In genomic region chrX:79366888-79367749, GRCh38 we compare ENCODE assay signal across 8 cellular contexts. TPM values are rescaled to one million over a fixed set of nuclear protein-coding genes. Genes with fewer than 3 reads are reported as not detected.
DNase-seq lines count a peak whose midpoint lies in the region; ATAC-seq, FAIRE-seq and TF ChIP-seq lines count a peak whose summit lies in the region.

Gene ITM2A, minus strand, starts transcription at chrX:79367334. Its CDS starts 119 bp downstream, at chrX:79367215.

- H3K9me3 Mint-ChIP-seq in Calu3 (ENCODE audit: low read depth, unreplicated experiment): no peaks in the 10 kb centered on the region

- peak within 1 kb of the TSS; percentile 70 for H3K27ac Mint-ChIP-seq in Calu3 (ENCODE audit: unreplicated experiment)

- CTCF ChIA-PET in Calu3 (lab: Charles Lee): no interaction called here

- no peaks in the 10 kb centered on the region for H3K27me3 Mint-ChIP-seq in Calu3 (ENCODE audit: unreplicated experiment)

- H3K36me3 Mint-ChIP-seq in Calu3 (ENCODE audit: insufficient read depth, unreplicated experiment): peaks cover 12% of the 10 kb centered on the region

- TF ChIP-seq POLR2A in NB4 (IDR thresholded peaks at IDR 0.05; ENCODE audit: extremely low read depth, insufficient read length): no peak

- no peak for FAIRE-seq in urothelium cell line (lab: Jason Lieb, UNC)

- intact Hi-C loops in Calu3 (cut with micrococcal nuclease; ENCODE audit: unreplicated experiment) (loop anchor here (5.0 kb wide), 1 partner anchor 45 kb away; no protein-coding TSS in a partner anchor), heart right ventricle (cut with DNase I) (loop anchor here in 2 of 10 donors (5.0 to 10.0 kb wide), 2 partner anchors 95 to 102 kb away; no protein-coding TSS in a partner anchor)

- ATAC-seq in GM21529 (IDR thresholded peaks at IDR 0.05; ENCODE audit: unreplicated experiment): peak; percentile 60
- ATAC-seq in heart right ventricle: peak; percentile 79 to 94 (median 89)

- BruUV-seq in Calu3 (replicated peaks; lab: Mats Ljungman, UMichigan): no TSS peak

- no peak for TF ChIP-seq CTCF in Calu3 (IDR thresholded peaks at IDR 0.05; ENCODE audit: unreplicated experiment)
- TF ChIP-seq CTCF in NB4 (IDR thresholded peaks at IDR 0.05; ENCODE audit: low read depth, low read length): no peak
- no peak for TF ChIP-seq CTCF in heart right ventricle (IDR thresholded peaks at IDR 0.05)

- peaks cover 0 to 4% (median 0%) of the 10 kb centered on the region in 9 donors for H3K4me1 ChIP-seq in heart right ventricle

- peak within 1 kb of the TSS in 9 of 10 donors; percentile 61 to 82 (median 69) for H3K27ac ChIP-seq in heart right ventricle

- peaks cover 0 to 4% (median 0%) of the 10 kb centered on the region in 7 donors for H3K27me3 ChIP-seq in heart right ventricle

- H3K4me1 Mint-ChIP-seq in Calu3 (ENCODE audit: low read depth, unreplicated experiment): peaks cover 36% of the 10 kb centered on the region

- H3K4me3 ChIP-seq in NB4 (ENCODE audit: low read depth, low read length) (peak within 1 kb of the TSS; percentile 46), heart right ventricle (peak within 1 kb of the TSS; percentile 32 to 63 (median 52)), skeletal muscle cell (ENCODE audit: low read depth, low read length) (peak within 1 kb of the TSS; percentile 31)

- 1 to 2% methylated on average over 29 to 38 of the region's 38 CpGs for WGBS in heart right ventricle, 2 donors

- peaks cover 0 to 7% (median 0%) of the 10 kb centered on the region in 9 donors for H3K36me3 ChIP-seq in heart right ventricle

- H3K9me3 ChIP-seq in heart right ventricle: no peaks in the 10 kb centered on the region

- DNase-seq in Calu3 (peak; percentile 18), NB4 (ENCODE audit: low read depth) (peak; percentile 53), heart right ventricle (peak; percentile 32 to 46), skeletal muscle cell (ENCODE audit: low read depth) (no peak), NCI-H2227 (lab: John Stamatoyannopoulos, UW; ENCODE audit: unreplicated experiment) (no peak), urothelium cell line (ENCODE audit: low spot score) (no peak)
- DNase-seq in activated T-helper 9 cell treated with anti-CD3 and anti-CD28 coated beads, Interleukin-2, amount 50 U/mL, for 16 hours (ENCODE audit: low read depth): peak; percentile 47

- peak within 1 kb of the TSS; percentile 84 for H3K4me3 Mint-ChIP-seq in Calu3 (ENCODE audit: low read depth, unreplicated experiment)

RNA-seq across cellular contexts. Expression of gene ITM2A, which starts in this region (rescaled TPM):
- total RNA-seq in Calu3 (2022): 17.7 and 25.7 TPM in 2 replicates
- 10 to 100 TPM; 43.5 to 85.2 (median 64.4) TPM for total RNA-seq in heart right ventricle
- 10 to 100 TPM; 22.6 to 55.2 TPM for polyA plus RNA-seq in heart right ventricle

Comparison
In these comparisons a context has a peak if more than half of its experiments do, and no peak if none do; other contexts are left out.
1. DNase-seq: peak in Calu3 (single experiment), NB4 (single experiment), activated T-helper 9 cell treated with anti-CD3 and anti-CD28 coated beads, Interleukin-2, amount 50 U/mL, for 16 hours (single experiment) and heart right ventricle (2 of 2); none in skeletal muscle cell (single experiment), NCI-H2227 (single experiment) and urothelium cell line (single experiment).
2. Peak in every context shown above with its lines, with median percentiles within 50 percentile points of each other: H3K4me3 ChIP-seq.